Comparison of ENCODE assay signal across 18 cellular contexts in genomic region chr9:134966270-134966669, GRCh38. TPM values are rescaled to one million over a fixed set of nuclear protein-coding genes. Genes with fewer than 3 reads are reported as not detected.
DNase-seq lines count a peak whose midpoint lies in the region; ATAC-seq, FAIRE-seq and TF ChIP-seq lines count a peak whose summit lies in the region.
"Had no signal": no experiment of that assay in that cellular context is flagged by ENCODE, and none has a peak within 500 bp of the region (broad histone marks: within the 10 kb centered on the region; RNA-seq: fewer than 3 reads in every experiment).

No MANE protein-coding gene starts in this region.

- H4K91ac ChIP-seq in H1 (replicated peaks; ENCODE audit: insufficient read length, low read length): no peak overlapping the region

- peak overlapping the region; percentile 58; the same call in 1 of the 2 replicates for H2AK5ac ChIP-seq in H1 (ENCODE audit: low read depth, low read length)

- no peak overlapping the region for H3K4ac ChIP-seq in H1 (replicated peaks; ENCODE audit: insufficient read length, low read depth, low read length)

- no peak overlapping the region for H2BK5ac ChIP-seq in H1 (ENCODE audit: low read depth, low read length)

- ATAC-seq in Right ventricle myocardium inferior (no peak), heart right ventricle (no peak), aorta (ENCODE audit: low FRiP score) (no peak)
- ATAC-seq: A549, GM12878, K562 had no signal

- H3K27ac ChIP-seq in heart right ventricle (no peak overlapping the region), H1 (ENCODE audit: low read depth, low read length) (no peak overlapping the region), neutrophil (peak overlapping the region; percentile 81), aorta (ENCODE audit: low read depth in 1 of 2, low read length in 2 of 2) (no peak overlapping the region)
- H3K27ac ChIP-seq: A549 had no signal

- no peak overlapping the region for H2BK20ac ChIP-seq in H1 (ENCODE audit: low read length)

- H3K27me3 ChIP-seq in heart right ventricle (peaks cover 7 to 54% (median 28%) of the 10 kb centered on the region in 7 donors), H1 (replicated peaks in 1 of 4; ENCODE audit: control insufficient read depth in 3 of 4, extremely low read depth in 1 of 4, insufficient read depth in 3 of 4, low read length in 3 of 4) (no peaks in the 10 kb centered on the region), neutrophil (no peaks in the 10 kb centered on the region), aorta (ENCODE audit: control insufficient read depth in 1 of 2, insufficient read depth in 2 of 2, low read length in 1 of 2) (no peaks in the 10 kb centered on the region)

- no peak for TF ChIP-seq POLR2A in H1 (IDR thresholded peaks at IDR 0.05; ENCODE audit: control extremely low read depth in 1 of 2, low read depth in 2 of 2, low read length in 2 of 2)

- no peak overlapping the region; the same call in 1 of the 2 replicates for H3K18ac ChIP-seq in H1 (ENCODE audit: extremely low read depth, low read length)

- CTCF ChIA-PET in H1 (lab: Charles Lee; ENCODE audit: partially characterized antibody): interaction anchor here (1.0 to 1.6 kb wide), 3 partner anchors 13 to 121 kb away, joined by 3 to 5 read pairs (median 3); partner anchors contain the start of gene OLFM1

- no peak overlapping the region for H3K4me3 ChIP-seq in heart right ventricle
- no peak overlapping the region for H3K4me3 ChIP-seq in H1 (ENCODE audit: extremely low read depth in 1 of 4, insufficient read depth in 2 of 4, low read depth in 3 of 4, low read length in 4 of 4)
- H3K4me3 ChIP-seq in neutrophil (ENCODE audit: low read depth in 1 of 2, low read length in 1 of 2): peak overlapping the region in 1 of 2 experiments; percentile 16
- H3K4me3 ChIP-seq in aorta (ENCODE audit: low read length in 2 of 2): no peak overlapping the region
- H3K4me3 ChIP-seq: A549, GM12878, K562 had no signal

- TF ChIP-seq CTCF in heart right ventricle (IDR thresholded peaks at IDR 0.05): no peak
- TF ChIP-seq CTCF in H1 (IDR thresholded peaks at IDR 0.05; ENCODE audit: control extremely low read depth in 1 of 3, insufficient read depth in 1 of 3, low read depth in 1 of 3, low read length in 3 of 3): no peak
- TF ChIP-seq CTCF in neutrophil (IDR thresholded peaks at IDR 0.05): no peak

- no peak for TF ChIP-seq EP300 in H1 (IDR thresholded peaks at IDR 0.05; ENCODE audit: borderline replicate concordance in 1 of 2, low read depth in 2 of 2, low read length in 2 of 2)

- FAIRE-seq in H1 (lab: Jason Lieb, UNC): no peak
- FAIRE-seq: A549, GM12878, K562 had no signal

- no peaks in the 10 kb centered on the region for H3K79me1 ChIP-seq in H1 (ENCODE audit: low read depth, low read length)

- DNase-seq in Right ventricle myocardium inferior (ENCODE audit: missing footprints) (peak; percentile 15), heart right ventricle (no peak), H1 (ENCODE audit: low read depth in 1 of 2, low spot score in 2 of 2) (no peak), aorta (peak; percentile 35 to 51), NCI-H748 (lab: John Stamatoyannopoulos, UW; ENCODE audit: unreplicated experiment) (no peak), NCI-H1417 treated with DMSO at 0.1 percent for 48 hours (lab: John Stamatoyannopoulos, UW) (no peak)
- DNase-seq: DMS153, GOT3, NCI-H1105 treated with DMSO at 0.1 percent for 48 hours, NCI-H1694 treated with DMSO at 0.1 percent for 48 hours, NCI-H510A, NCI-H774, RPMI8226 had no signal

- no peak overlapping the region for H2BK12ac ChIP-seq in H1 (ENCODE audit: low read depth, low read length)

- 78 to 91% methylated on average over 12 of the region's 12 CpGs for WGBS in heart right ventricle, 2 donors
- whole genome bisulfite sequencing in H1 (ENCODE audit: extremely low coverage in 1 of 2, insufficient coverage in 1 of 2, insufficient read length in 1 of 2, insufficient replicate concordance in 2 of 2, low coverage in 1 of 2, low lambda C conversion rate in 2 of 2, missing lambda C conversion rate in 1 of 2), 2 experiments: 86% methylated on average over 12 of the region's 12 CpGs; no CpG with 5 or more reads in 1 of the 2 experiments
- 82 to 86% methylated on average over 12 of the region's 12 CpGs for WGBS in aorta, 2 donors

- H3K4me2 ChIP-seq in H1 (ENCODE audit: insufficient read depth in 1 of 2, low read depth in 2 of 2, low read length in 2 of 2): no peak overlapping the region
- H3K4me2 ChIP-seq: A549 had no signal

- H3K23ac ChIP-seq in H1 (ENCODE audit: insufficient read length): no peak overlapping the region

- no peak overlapping the region for H2AFZ ChIP-seq in H1 (ENCODE audit: low read length)

- H3K23me2 ChIP-seq in H1 (ENCODE audit: low read depth, low read length): no peaks in the 10 kb centered on the region

- H3K79me2 ChIP-seq in H1 (ENCODE audit: control insufficient read depth in 1 of 2, insufficient read depth in 2 of 2, low read length in 2 of 2): no peaks in the 10 kb centered on the region

- H4K8ac ChIP-seq in H1 (ENCODE audit: extremely low read depth, insufficient read depth, low read length): no peak overlapping the region

- no peak overlapping the region for H2BK120ac ChIP-seq in H1 (replicated peaks; ENCODE audit: low read depth, low read length)

- no peak overlapping the region for H4K5ac ChIP-seq in H1 (ENCODE audit: insufficient read length, low read depth, low read length)

- H4K20me1 ChIP-seq in H1 (replicated peaks in 1 of 2; ENCODE audit: control insufficient read depth in 1 of 2, insufficient read depth in 2 of 2, low read length in 2 of 2): no peaks in the 10 kb centered on the region

- no peak overlapping the region for H3K56ac ChIP-seq in H1 (replicated peaks; ENCODE audit: insufficient read length, low read depth, low read length)

- H3K4me1 ChIP-seq in heart right ventricle: peaks cover 3 to 24% (median 11%) of the 10 kb centered on the region in 9 donors
- peaks cover 0 to 16% (median 9%) of the 10 kb centered on the region in 4 experiments; a peak in 4 of 7 replicates for H3K4me1 ChIP-seq in H1 (replicated peaks in 1 of 4; ENCODE audit: control insufficient read depth in 3 of 4, insufficient read depth in 4 of 4, low read length in 3 of 4)
- H3K4me1 ChIP-seq in neutrophil (ENCODE audit: control insufficient read depth in 1 of 2, insufficient read depth in 1 of 2, low read depth in 1 of 2, low read length in 1 of 2): peaks cover 73 to 79% of the 10 kb centered on the region in 2 experiments
- no peaks in the 10 kb centered on the region for H3K4me1 ChIP-seq in aorta (ENCODE audit: control insufficient read depth in 1 of 2, insufficient read depth in 2 of 2, low read length in 2 of 2)
- H3K4me1 ChIP-seq: A549 had no signal

- no peak for TF ChIP-seq RAD21 in H1 (IDR thresholded peaks at IDR 0.05 in 1 of 2, conservative IDR thresholded peaks at IDR 0.05 in 1 of 2; ENCODE audit: low read depth in 2 of 2, low read length in 2 of 2)

- POLR2A ChIA-PET in H1 (lab: Charles Lee; ENCODE audit: partially characterized antibody): no interaction called here

- no peak overlapping the region for H3K9ac ChIP-seq in H1 (replicated peaks in 1 of 4; ENCODE audit: extremely low read depth in 1 of 4, low read depth in 3 of 4, low read length in 3 of 4)

- H3K36me3 ChIP-seq in heart right ventricle: no peaks in the 10 kb centered on the region
- no peaks in the 10 kb centered on the region for H3K36me3 ChIP-seq in H1 (ENCODE audit: control insufficient read depth in 2 of 4, insufficient read depth in 4 of 4, low read length in 3 of 4)
- H3K36me3 ChIP-seq in neutrophil: no peaks in the 10 kb centered on the region
- H3K36me3 ChIP-seq in aorta (ENCODE audit: control insufficient read depth in 1 of 2, insufficient read depth in 2 of 2, low read length in 1 of 2): no peaks in the 10 kb centered on the region

- H3K9me3 ChIP-seq in heart right ventricle (no peaks in the 10 kb centered on the region), H1 (ENCODE audit: insufficient read depth in 2 of 2, low read depth in 1 of 2, low read length in 1 of 2) (no peaks in the 10 kb centered on the region), neutrophil (no peaks in the 10 kb centered on the region), aorta (ENCODE audit: control insufficient read depth, low read length) (no peaks in the 10 kb centered on the region)
- H3K9me3 ChIP-seq: A549 had no signal

- intact Hi-C loops in Right ventricle myocardium inferior (cut with DNase I) (no loop called here), heart right ventricle (cut with DNase I) (loop anchor here in 1 of 10 donors (10.0 kb wide), 1 partner anchor 191 kb away; no protein-coding TSS in a partner anchor), aorta (cut with DNase I) (no loop called here)

- no peak overlapping the region for H3K14ac ChIP-seq in H1 (ENCODE audit: insufficient read length)

- peak overlapping the region; percentile 61; the same call in 1 of the 2 replicates for H2BK15ac ChIP-seq in H1 (ENCODE audit: low read length)

TF ChIP-seq in H1, 55 proteins besides CTCF, POLR2A, EP300 and RAD21:
- TF ChIP-seq GTF2F1 (IDR thresholded peaks at IDR 0.05; ENCODE audit: borderline replicate concordance, low read depth, low read length) (no peak), ATF3 (IDR thresholded peaks at IDR 0.05; ENCODE audit: insufficient read depth, low read depth, low read length) (no peak), KDM5A (IDR thresholded peaks at IDR 0.05; ENCODE audit: low read length) (no peak), SIX5 (IDR thresholded peaks at IDR 0.05; ENCODE audit: low read depth, low read length) (no peak), RNF2 (IDR thresholded peaks at IDR 0.05; ENCODE audit: borderline replicate concordance, low read depth, low read length, missing control alignments, poor library complexity, severe bottlenecking) (no peak)

RNA-seq across cellular contexts. Expression of gene FCN1, which starts 48.6 kb away (rescaled TPM):
- total RNA-seq in Right ventricle myocardium inferior (5.7 TPM), heart right ventricle (10 to 100 TPM in 1 of 10 donors, 1 to 10 TPM in 8, under 1 TPM in 1; 0.97 to 64.7 (median 2.8) TPM), aorta (10 to 100 TPM; 10.0 to 14.4 TPM)
- polyA plus RNA-seq in heart right ventricle (1 to 10 TPM; 1.5 to 2.1 TPM), H1 (2011; rRNA removed) (not detected in 2 replicates), aorta (1 to 10 TPM in 1 of 2 donors, under 1 TPM in 1; 0.97 to 2.0 TPM)
- total RNA-seq in H1 (2021; fragmentation: NEBNext Ultra II Directional; extraction: Animal tissue kit (Norgen Biotek cat#: 25700)): not detected in 2 replicates
- polyA plus RNA-seq in H1 (2011; cell fraction: cytosol; rRNA removed): not detected
- polyA plus RNA-seq in H1 (2011; cell fraction: nucleus; rRNA removed): not detected
- polyA plus RNA-seq in H1 (2012, experiment 1 of 2): not detected in 4 replicates
- polyA plus RNA-seq in H1 (2012, experiment 2 of 2): not detected
- not detected for polyA plus RNA-seq in H1 (2013, experiment 1 of 2)
- polyA plus RNA-seq in H1 (2013, experiment 2 of 2): not detected
- not detected in 2 replicates for polyA minus RNA-seq in H1 (2011; rRNA and poly(A)+ RNA removed)
- polyA minus RNA-seq in H1 (2011; cell fraction: cytosol; rRNA and poly(A)+ RNA removed): not detected
- not detected for polyA minus RNA-seq in H1 (2011; cell fraction: nucleus; rRNA and poly(A)+ RNA removed)
- total RNA-seq: K562 had no signal
- polyA plus RNA-seq: A549, BJ, GM12878, K562 had no signal

Comparison
In these comparisons a context has a peak if more than half of its experiments do, and no peak if none do; other contexts are left out.
1. DNase-seq: peak in Right ventricle myocardium inferior (single experiment) and aorta (2 of 2); none in heart right ventricle (0 of 2), H1 (0 of 2), NCI-H748 (single experiment) and NCI-H1417 treated with DMSO at 0.1 percent for 48 hours (single experiment).